1 cellular context compared by ENCODE assay signal in genomic region chr4:38046735-38047487, GRCh38.
TF ChIP-seq lines count a peak whose summit lies in the region.

No MANE protein-coding gene starts in this region.

TF ChIP-seq in GM23338, 12 proteins besides CTCF, POLR2A, EP300 and RAD21:
- TF ChIP-seq ZNF462 (CRISPR knock-in tag; IDR thresholded peaks at IDR 0.05): no peak
- TF ChIP-seq ZNF114 (CRISPR knock-in tag; IDR thresholded peaks at IDR 0.05): no peak
- TF ChIP-seq JUNB (IDR thresholded peaks at IDR 0.05; ENCODE audit: unreplicated experiment): no peak
- TF ChIP-seq ZNF331 (CRISPR knock-in tag; IDR thresholded peaks at IDR 0.05; ENCODE audit: low read depth): no peak
- TF ChIP-seq EZH2phosphoT487 (IDR thresholded peaks at IDR 0.05; ENCODE audit: unreplicated experiment): no peak
- no peak for TF ChIP-seq NANOG (IDR thresholded peaks at IDR 0.05; ENCODE audit: borderline replicate concordance)
- TF ChIP-seq EZH2 (IDR thresholded peaks at IDR 0.05; ENCODE audit: low read depth, unreplicated experiment): no peak
- TF ChIP-seq ETS1 (IDR thresholded peaks at IDR 0.05): no peak
- no peak for TF ChIP-seq POLR2AphosphoS5 (IDR thresholded peaks at IDR 0.05; ENCODE audit: low read depth)
- TF ChIP-seq REST (IDR thresholded peaks at IDR 0.05; ENCODE audit: unreplicated experiment): no peak
- TF ChIP-seq STAT1 (IDR thresholded peaks at IDR 0.05; ENCODE audit: unreplicated experiment): no peak
- TF ChIP-seq CREB1 (CRISPR knock-in tag; IDR thresholded peaks at IDR 0.05; ENCODE audit: low read depth): no peak
